In the genomic region with DNA sequence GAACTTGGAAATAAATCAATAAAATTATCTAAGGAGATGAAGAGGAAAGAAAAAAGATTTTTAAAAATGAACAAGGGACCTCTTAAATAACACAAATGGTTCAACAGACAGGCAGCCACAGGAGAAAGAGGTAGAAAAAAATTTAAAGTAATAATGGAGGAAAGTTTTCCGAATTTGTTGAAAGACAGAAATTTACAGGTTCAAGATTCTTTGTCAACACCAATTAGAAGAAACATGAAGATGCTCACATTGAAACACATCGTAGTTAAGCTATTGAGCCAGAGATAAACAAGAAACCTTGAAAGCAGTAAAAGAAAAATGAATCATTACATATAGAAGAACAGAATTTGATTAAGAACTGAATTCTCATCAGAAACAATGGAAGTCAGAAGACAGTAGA, we compare ENCODE assay signal across 36 cellular contexts.
"Had no signal": no experiment of that assay in that cellular context is flagged by ENCODE, and none has a peak within 500 bp of the region (broad histone marks: within the 10 kb centered on the region; RNA-seq: fewer than 3 reads in every experiment).

No MANE protein-coding gene starts in this region.

- H3K27me3 Mint-ChIP-seq: activated B cell treated with CpG ODN at 0.5 μM for 24 hours had no signal

- H3K4me3 ChIP-seq: ascending aorta, breast epithelium had no signal

- H3K9me3 Mint-ChIP-seq: activated CD4-positive, alpha-beta memory T cell treated with anti-CD3 and anti-CD28 coated beads for 36 hours; activated CD4-positive, alpha-beta T cell treated with anti-CD3 and anti-CD28 coated beads, Interleukin-2, amount 10 ng/mL, durations not matched to agents 24 days and 14 days; activated CD8-positive, alpha-beta T cell treated with anti-CD3 and anti-CD28 coated beads for 36 hours; activated naive CD4-positive, alpha-beta T cell treated with anti-CD3 and anti-CD28 coated beads, Interleukin-2, amount 10 ng/mL, durations not matched to agents 7 days and 5 days; activated naive CD8-positive, alpha-beta T cell treated with anti-CD3 and anti-CD28 coated beads, Interleukin-2, amount 10 ng/mL, durations not matched to agents 7 days and 5 days; activated naive CD8-positive, alpha-beta T cell treated with anti-CD3 and anti-CD28 coated beads, Interleukin-2, amount 50 U/mL, for 24 hours; activated T-helper 1 cell treated with anti-CD3 and anti-CD28 coated beads, Interleukin-12 subunit alpha, Interleukin-12 subunit beta, Interleukin-2, Interleukin-4 antibody, amounts not matched to agents 30 ng/mL and 10 ng/mL and 1 ng/mL, durations not matched to agents 14 hours and 24 hours and 36 hours; activated T-helper 17 cell treated with anti-CD3 and anti-CD28 coated beads, Interleukin-2, amount 50 U/mL, for 72 hours; T-helper 2 cell treated with Interferon-gamma antibody and Interleukin-4, amounts not matched to agents 5 μg/mL and 100 μg/mL, for 36 hours had no signal

- H3K9me3 ChIP-seq: ascending aorta, breast epithelium had no signal

- H3K4me1 Mint-ChIP-seq: activated B cell treated with CpG ODN at 0.5 μM for 24 hours; activated CD4-positive, alpha-beta T cell treated with anti-CD3 and anti-CD28 coated beads, Interleukin-2, amount 10 ng/mL, durations not matched to agents 24 days and 14 days; activated naive CD4-positive, alpha-beta T cell treated with anti-CD3 and anti-CD28 coated beads, Interleukin-2, amount 10 ng/mL, durations not matched to agents 7 days and 5 days; activated naive CD4-positive, alpha-beta T cell treated with anti-CD3 and anti-CD28 coated beads, Interleukin-2, amount 50 U/mL, for 24 hours; activated naive CD8-positive, alpha-beta T cell treated with anti-CD3 and anti-CD28 coated beads, Interleukin-2, amount 10 ng/mL, durations not matched to agents 7 days and 5 days; activated naive CD8-positive, alpha-beta T cell treated with anti-CD3 and anti-CD28 coated beads, Interleukin-2, amount 50 U/mL, for 24 hours; activated T-helper 17 cell treated with anti-CD3 and anti-CD28 coated beads, Interleukin-2, amount 50 U/mL, for 72 hours; brain had no signal

- H3K36me3 ChIP-seq: ascending aorta, breast epithelium had no signal

- H3K4me3 Mint-ChIP-seq: activated B cell treated with CpG ODN at 0.5 μM for 24 hours; activated CD4-positive, alpha-beta memory T cell treated with anti-CD3 and anti-CD28 coated beads for 36 hours; activated CD4-positive, alpha-beta T cell treated with anti-CD3 and anti-CD28 coated beads, Interleukin-2, amount 10 ng/mL, durations not matched to agents 24 days and 14 days; activated CD8-positive, alpha-beta T cell treated with anti-CD3 and anti-CD28 coated beads for 36 hours; activated naive CD4-positive, alpha-beta T cell treated with anti-CD3 and anti-CD28 coated beads, Interleukin-2, amount 10 ng/mL, durations not matched to agents 7 days and 5 days; activated naive CD4-positive, alpha-beta T cell treated with anti-CD3 and anti-CD28 coated beads, Interleukin-2, amount 50 U/mL, for 24 hours; activated naive CD8-positive, alpha-beta T cell; activated naive CD8-positive, alpha-beta T cell treated with anti-CD3 and anti-CD28 coated beads, Interleukin-2, amount 10 ng/mL, durations not matched to agents 7 days and 5 days; activated naive CD8-positive, alpha-beta T cell treated with anti-CD3 and anti-CD28 coated beads, Interleukin-2, amount 50 U/mL, for 24 hours; activated T-cell treated with anti-CD3 and anti-CD28 coated beads, Interleukin-2, amount 50 U/mL, for 4 hours; activated T-cell treated with anti-CD3 and anti-CD28 coated beads, Interleukin-2, amount 50 U/mL, for 72 hours; activated T-helper 1 cell treated with anti-CD3 and anti-CD28 coated beads, Interleukin-12 subunit alpha, Interleukin-12 subunit beta, Interleukin-2, Interleukin-4 antibody, amounts not matched to agents 30 ng/mL and 10 ng/mL and 1 ng/mL, durations not matched to agents 14 hours and 24 hours and 36 hours; activated T-helper 17 cell treated with anti-CD3 and anti-CD28 coated beads, Interleukin-2, amount 50 U/mL, for 72 hours; brain; T-helper 1 cell treated with Interleukin-12 subunit alpha and Interleukin-12 subunit beta and Interleukin-4 antibody, amounts not matched to agents 30 μg/mL and 1 μg/mL, for 36 hours; T-helper 2 cell treated with Interferon-gamma antibody and Interleukin-4, amounts not matched to agents 5 μg/mL and 100 μg/mL, for 36 hours had no signal

- DNase-seq: activated B cell treated with CpG ODN at 0.5 μM for 24 hours; activated CD4-positive, alpha-beta memory T cell treated with anti-CD3 and anti-CD28 coated beads for 36 hours; activated CD4-positive, alpha-beta T cell treated with anti-CD3 and anti-CD28 coated beads for 4 hours; activated CD4-positive, alpha-beta T cell treated with anti-CD3 and anti-CD28 coated beads, Interleukin-2, amount 10 ng/mL, durations not matched to agents 24 days and 14 days; activated CD4-positive, alpha-beta T cell treated with anti-CD3 and anti-CD28 coated beads, Interleukin-2, amount 50 U/mL, for 1 hour; activated CD4-positive, alpha-beta T cell treated with anti-CD3 and anti-CD28 coated beads, Interleukin-2, amount 50 U/mL, for 4 hours; activated CD4-positive, CD25-positive, alpha-beta regulatory T cell treated with anti-CD3 and anti-CD28 coated beads, Interleukin-2, amount 50 U/mL, for 72 hours; activated CD8-positive, alpha-beta memory T cell treated with anti-CD3 and anti-CD28 coated beads, Interleukin-2, amount 50 U/mL, for 4 hours; activated CD8-positive, alpha-beta T cell treated with anti-CD3 and anti-CD28 coated beads for 36 hours; activated effector memory CD4-positive, alpha-beta T cell treated with Interleukin-2 at 50 U/mL for 16 hours; activated gamma-delta T cell; activated naive CD4-positive, alpha-beta T cell treated with anti-CD3 and anti-CD28 coated beads, Interleukin-2, amount 10 ng/mL, durations not matched to agents 7 days and 5 days; activated naive CD4-positive, alpha-beta T cell treated with Interleukin-2 at 50 U/mL for 16 hours; activated naive CD8-positive, alpha-beta T cell treated with anti-CD3 and anti-CD28 coated beads, Interleukin-2, amount 10 ng/mL, durations not matched to agents 7 days and 5 days; activated naive CD8-positive, alpha-beta T cell treated with anti-CD3 and anti-CD28 coated beads, Interleukin-2, amount 50 U/mL, for 24 hours; activated T-cell treated with anti-CD3 and anti-CD28 coated beads for 4 hours; activated T-cell treated with anti-CD3 and anti-CD28 coated beads, Interleukin-2, amount 50 U/mL, for 1 hour; activated T-cell treated with anti-CD3 and anti-CD28 coated beads, Interleukin-2, amount 50 U/mL, for 4 hours; activated T-cell treated with anti-CD3 and anti-CD28 coated beads, Interleukin-2, amount 50 U/mL, for 72 hours; amygdala; anterior cingulate cortex; central memory CD4-positive, alpha-beta T cell; T-helper 1 cell; T-helper 2 cell; T-helper 9 cell had no signal

- FAIRE-seq: TTC549 had no signal

- H3K27ac Mint-ChIP-seq: activated B cell treated with CpG ODN at 0.5 μM for 24 hours; activated CD4-positive, alpha-beta memory T cell treated with anti-CD3 and anti-CD28 coated beads for 36 hours; activated CD4-positive, alpha-beta T cell treated with anti-CD3 and anti-CD28 coated beads, Interleukin-2, amount 10 ng/mL, durations not matched to agents 24 days and 14 days; activated CD8-positive, alpha-beta T cell treated with anti-CD3 and anti-CD28 coated beads for 36 hours; activated naive CD4-positive, alpha-beta T cell treated with anti-CD3 and anti-CD28 coated beads, Interleukin-2, amount 10 ng/mL, durations not matched to agents 7 days and 5 days; activated naive CD4-positive, alpha-beta T cell treated with anti-CD3 and anti-CD28 coated beads, Interleukin-2, amount 50 U/mL, for 24 hours; activated naive CD8-positive, alpha-beta T cell; activated naive CD8-positive, alpha-beta T cell treated with anti-CD3 and anti-CD28 coated beads, Interleukin-2, amount 10 ng/mL, durations not matched to agents 7 days and 5 days; activated naive CD8-positive, alpha-beta T cell treated with anti-CD3 and anti-CD28 coated beads, Interleukin-2, amount 50 U/mL, for 24 hours; activated T-cell treated with anti-CD3 and anti-CD28 coated beads, Interleukin-2, amount 50 U/mL, for 72 hours; activated T-helper 1 cell treated with anti-CD3 and anti-CD28 coated beads, Interleukin-12 subunit alpha, Interleukin-12 subunit beta, Interleukin-2, Interleukin-4 antibody, amounts not matched to agents 30 ng/mL and 10 ng/mL and 1 ng/mL, durations not matched to agents 14 hours and 24 hours and 36 hours; activated T-helper 17 cell treated with anti-CD3 and anti-CD28 coated beads, Interleukin-2, amount 50 U/mL, for 72 hours; brain; T-helper 1 cell treated with Interleukin-12 subunit alpha and Interleukin-12 subunit beta and Interleukin-4 antibody, amounts not matched to agents 30 μg/mL and 1 μg/mL, for 36 hours; T-helper 2 cell treated with Interferon-gamma antibody and Interleukin-4, amounts not matched to agents 5 μg/mL and 100 μg/mL, for 36 hours had no signal

- H3K27me3 ChIP-seq: ascending aorta, breast epithelium had no signal

- H3K4me1 ChIP-seq: ascending aorta, breast epithelium had no signal

- H3K27ac ChIP-seq: ascending aorta, breast epithelium, VCaP had no signal

- ATAC-seq: activated CD8-positive, alpha-beta T cell treated with anti-CD3 and anti-CD28 coated beads for 36 hours; activated naive CD8-positive, alpha-beta T cell treated with anti-CD3 and anti-CD28 coated beads, Interleukin-2, amount 50 U/mL, for 24 hours; activated T-cell treated with anti-CD3 and anti-CD28 coated beads, Interleukin-2, amount 50 U/mL, for 4 hours; activated T-cell treated with anti-CD3 and anti-CD28 coated beads, Interleukin-2, amount 50 U/mL, for 72 hours; activated T-helper 17 cell treated with anti-CD3 and anti-CD28 coated beads, Interleukin-2, amount 50 U/mL, for 72 hours had no signal

- H3K36me3 Mint-ChIP-seq: activated CD4-positive, alpha-beta memory T cell treated with anti-CD3 and anti-CD28 coated beads for 36 hours; activated naive CD4-positive, alpha-beta T cell treated with anti-CD3 and anti-CD28 coated beads, Interleukin-2, amount 10 ng/mL, durations not matched to agents 7 days and 5 days; activated naive CD4-positive, alpha-beta T cell treated with anti-CD3 and anti-CD28 coated beads, Interleukin-2, amount 50 U/mL, for 24 hours; activated naive CD8-positive, alpha-beta T cell; activated naive CD8-positive, alpha-beta T cell treated with anti-CD3 and anti-CD28 coated beads, Interleukin-2, amount 10 ng/mL, durations not matched to agents 7 days and 5 days; brain had no signal
